Comparison of ENCODE assay signal across 20 cellular contexts in the genomic region with DNA sequence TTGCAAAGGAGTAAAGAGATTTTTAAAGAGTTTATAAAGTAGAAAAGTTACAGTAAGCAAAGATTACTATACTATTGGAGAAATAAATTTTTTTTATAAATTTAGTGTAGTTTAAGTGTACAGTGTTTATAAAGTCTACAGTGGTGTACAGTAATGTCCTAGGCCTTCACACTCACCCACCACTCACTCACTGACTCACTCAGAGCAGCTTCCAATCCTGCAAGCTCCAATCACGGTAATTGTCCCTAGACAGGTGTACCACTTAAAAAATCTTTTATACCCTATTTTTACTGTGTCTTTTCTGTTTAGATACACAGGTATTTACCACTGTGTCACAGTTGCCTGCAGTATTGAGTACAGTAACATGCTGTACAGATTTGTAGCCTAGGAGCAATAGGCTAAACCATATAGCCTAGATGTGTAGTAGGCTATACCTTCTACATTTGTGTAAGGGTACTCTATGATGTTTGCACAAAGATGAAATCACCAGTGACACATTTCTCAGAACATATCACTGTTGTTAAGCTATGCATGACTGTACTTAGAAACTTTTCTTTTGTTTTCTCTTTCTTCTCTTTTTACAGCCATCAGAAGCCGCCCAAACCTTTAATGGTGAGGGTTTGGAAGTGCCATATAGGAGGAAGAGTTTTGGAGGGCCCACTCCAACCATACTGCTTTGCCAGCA. TPM values are rescaled to one million over a fixed set of nuclear protein-coding genes. Genes with fewer than 3 reads are reported as not detected.
DNase-seq lines count a peak whose midpoint lies in the region; ATAC-seq and TF ChIP-seq lines count a peak whose summit lies in the region.
"Had no signal": no experiment of that assay in that cellular context is flagged by ENCODE, and none has a peak within 500 bp of the region (broad histone marks: within the 10 kb centered on the region; RNA-seq: fewer than 3 reads in every experiment).

No MANE protein-coding gene starts in this region.

- no peaks in the 10 kb centered on the region for H3K27me3 ChIP-seq in adipocyte (replicated peaks; ENCODE audit: control insufficient read depth, insufficient read depth, low read length)
- no peaks in the 10 kb centered on the region for H3K27me3 ChIP-seq in hepatocyte
- H3K27me3 ChIP-seq: gastroesophageal sphincter had no signal

- ATAC-seq in natural killer cell treated with Interleukin-12 subunit alpha and Interleukin-12 subunit beta and Interleukin-15 and Interleukin-18, amount 100 ng/mL, for 72 hours, result peak; percentile 20 to 24
- no peak for ATAC-seq in natural killer cell
- ATAC-seq in HG02623 (IDR thresholded peaks at IDR 0.05; ENCODE audit: unreplicated experiment), result no peak
- ATAC-seq in GM18520 (IDR thresholded peaks at IDR 0.05; ENCODE audit: unreplicated experiment), result no peak
- ATAC-seq: gastroesophageal sphincter; stimulated activated naive CD8-positive, alpha-beta T cell treated with anti-CD3 and anti-CD28 coated beads, Interleukin-15, Interleukin-2, amounts not matched to agents 100 U/mL and 50 U/mL, for 24 hours; T-helper 17 cell had no signal

- peaks cover 3 to 10% of the 10 kb centered on the region in 2 donors for H3K27me3 Mint-ChIP-seq in natural killer cell treated with Interleukin-12 subunit alpha and Interleukin-12 subunit beta and Interleukin-15 and Interleukin-18, amount 100 ng/mL, for 72 hours
- peaks cover 0 to 3% of the 10 kb centered on the region in 2 donors for H3K27me3 Mint-ChIP-seq in natural killer cell (ENCODE audit: low read depth in 2 of 2)
- peaks cover 8% of the 10 kb centered on the region for H3K27me3 Mint-ChIP-seq in T-helper 2 cell treated with Interferon-gamma antibody and Interleukin-4, amounts not matched to agents 5 μg/mL and 100 μg/mL, for 36 hours (ENCODE audit: low read depth)

- no peak overlapping the region for H3K27ac Mint-ChIP-seq in natural killer cell treated with Interleukin-12 subunit alpha and Interleukin-12 subunit beta and Interleukin-15 and Interleukin-18, amount 100 ng/mL, for 72 hours
- H3K27ac Mint-ChIP-seq in natural killer cell, result no peak overlapping the region
- no peak overlapping the region for H3K27ac Mint-ChIP-seq in T-helper 2 cell treated with Interferon-gamma antibody and Interleukin-4, amounts not matched to agents 5 μg/mL and 100 μg/mL, for 36 hours
- H3K27ac Mint-ChIP-seq: CD4-positive, CD25-positive, alpha-beta regulatory T cell; nephron; T-helper 17 cell had no signal

- H3K36me3 Mint-ChIP-seq in natural killer cell treated with Interleukin-12 subunit alpha and Interleukin-12 subunit beta and Interleukin-15 and Interleukin-18, amount 100 ng/mL, for 72 hours, result no peaks in the 10 kb centered on the region
- H3K36me3 Mint-ChIP-seq in natural killer cell, result no peaks in the 10 kb centered on the region
- H3K36me3 Mint-ChIP-seq in T-helper 2 cell treated with Interferon-gamma antibody and Interleukin-4, amounts not matched to agents 5 μg/mL and 100 μg/mL, for 36 hours (ENCODE audit: low read depth), result no peaks in the 10 kb centered on the region
- H3K36me3 Mint-ChIP-seq: CD4-positive, CD25-positive, alpha-beta regulatory T cell had no signal

- H3K4me1 ChIP-seq in adipocyte (ENCODE audit: control insufficient read depth, insufficient read depth, low read length) (peaks cover 5% of the 10 kb centered on the region), hepatocyte (ENCODE audit: insufficient read depth) (no peaks in the 10 kb centered on the region)
- H3K4me1 ChIP-seq: gastroesophageal sphincter, lower lobe of right lung had no signal

- H3K36me3 ChIP-seq in adipocyte (ENCODE audit: control insufficient read depth, insufficient read depth, low read length, severe bottlenecking) (no peaks in the 10 kb centered on the region), hepatocyte (replicated peaks; ENCODE audit: insufficient read depth, low read depth) (no peaks in the 10 kb centered on the region)
- H3K36me3 ChIP-seq: gastroesophageal sphincter, lower lobe of right lung had no signal

- H2AFZ ChIP-seq in hepatocyte, result no peak overlapping the region

- no peak for DNase-seq in natural killer cell treated with Interleukin-12 subunit alpha and Interleukin-12 subunit beta and Interleukin-15 and Interleukin-18, amount 100 ng/mL, for 72 hours (ENCODE audit: low spot score)
- DNase-seq in natural killer cell, result no peak
- DNase-seq in adipocyte (ENCODE audit: low read depth), result no peak
- DNase-seq in hepatocyte (ENCODE audit: low spot score), result no peak
- no peak for DNase-seq in T-helper 9 cell
- no peak for DNase-seq in T-helper 2 cell treated with Interferon-gamma antibody and Interleukin-4, amounts not matched to agents 5 μg/mL and 100 μg/mL, for 36 hours (ENCODE audit: low spot score)
- DNase-seq: activated CD4-positive, CD25-positive, alpha-beta regulatory T cell treated with anti-CD3 and anti-CD28 coated beads, Interleukin-2, amount 50 U/mL, for 72 hours; activated gamma-delta T cell treated with Interleukin-2 at 50 U/mL for 16 hours; CD4-positive, CD25-positive, alpha-beta regulatory T cell; lower lobe of right lung; MM.1S; NCI-H1694 treated with DMSO at 0.1 percent for 48 hours; NK-92 treated with Interleukin-12 subunit alpha and Interleukin-12 subunit beta, amount 100 ng/mL, for 24 hours; SHP77; stimulated activated naive CD8-positive, alpha-beta T cell treated with anti-CD3 and anti-CD28 coated beads, Interleukin-15, Interleukin-2, amounts not matched to agents 100 U/mL and 50 U/mL, for 24 hours; T-helper 17 cell had no signal

- no peaks in the 10 kb centered on the region for H3K9me3 ChIP-seq in adipocyte (ENCODE audit: control insufficient read depth, low read length)
- H3K9me3 ChIP-seq in hepatocyte (ENCODE audit: low read depth), result no peaks in the 10 kb centered on the region
- H3K9me3 ChIP-seq: gastroesophageal sphincter, lower lobe of right lung had no signal

- no peak overlapping the region for H3K4me3 Mint-ChIP-seq in natural killer cell treated with Interleukin-12 subunit alpha and Interleukin-12 subunit beta and Interleukin-15 and Interleukin-18, amount 100 ng/mL, for 72 hours
- no peak overlapping the region for H3K4me3 Mint-ChIP-seq in natural killer cell
- H3K4me3 Mint-ChIP-seq in T-helper 2 cell treated with Interferon-gamma antibody and Interleukin-4, amounts not matched to agents 5 μg/mL and 100 μg/mL, for 36 hours, result no peak overlapping the region
- H3K4me3 Mint-ChIP-seq: CD4-positive, CD25-positive, alpha-beta regulatory T cell; nephron; T-helper 17 cell had no signal

- peak overlapping the region; percentile 9 for H3K27ac ChIP-seq in hepatocyte
- H3K27ac ChIP-seq: gastroesophageal sphincter, lower lobe of right lung had no signal

- H3K9me3 Mint-ChIP-seq in natural killer cell treated with Interleukin-12 subunit alpha and Interleukin-12 subunit beta and Interleukin-15 and Interleukin-18, amount 100 ng/mL, for 72 hours, result no peaks in the 10 kb centered on the region
- H3K9me3 Mint-ChIP-seq in natural killer cell, result no peaks in the 10 kb centered on the region
- no peaks in the 10 kb centered on the region for H3K9me3 Mint-ChIP-seq in T-helper 2 cell treated with Interferon-gamma antibody and Interleukin-4, amounts not matched to agents 5 μg/mL and 100 μg/mL, for 36 hours
- H3K9me3 Mint-ChIP-seq: nephron had no signal

- 90% methylated on average over 2 of the region's 2 CpGs for WGBS in hepatocyte (ENCODE audit: low lambda C conversion rate, missing lambda C conversion rate)

- no peaks in the 10 kb centered on the region for H3K79me2 ChIP-seq in hepatocyte

- intact Hi-C loops in natural killer cell (cut with micrococcal nuclease), result no loop called here

- no peak overlapping the region for H3K4me2 ChIP-seq in hepatocyte

- H3K9ac ChIP-seq in adipocyte (ENCODE audit: low read length), result no peak overlapping the region

- H3K9me2 ChIP-seq in hepatocyte (replicated peaks; ENCODE audit: insufficient read depth), result no peaks in the 10 kb centered on the region

- H3K4me3 ChIP-seq in adipocyte (ENCODE audit: low read length), result peak overlapping the region; percentile 55
- no peak overlapping the region for H3K4me3 ChIP-seq in hepatocyte
- H3K4me3 ChIP-seq: gastroesophageal sphincter, lower lobe of right lung had no signal

- TF ChIP-seq CTCF in natural killer cell (IDR thresholded peaks at IDR 0.05) (no peak), hepatocyte (IDR thresholded peaks at IDR 0.05; ENCODE audit: poor library complexity) (no peak)

- H4K20me1 ChIP-seq in hepatocyte (ENCODE audit: insufficient read depth, poor library complexity, severe bottlenecking), result no peaks in the 10 kb centered on the region

- H3K4me1 Mint-ChIP-seq in natural killer cell treated with Interleukin-12 subunit alpha and Interleukin-12 subunit beta and Interleukin-15 and Interleukin-18, amount 100 ng/mL, for 72 hours (ENCODE audit: low read depth in 2 of 2), result no peaks in the 10 kb centered on the region
- no peaks in the 10 kb centered on the region for H3K4me1 Mint-ChIP-seq in natural killer cell
- H3K4me1 Mint-ChIP-seq in T-helper 2 cell treated with Interferon-gamma antibody and Interleukin-4, amounts not matched to agents 5 μg/mL and 100 μg/mL, for 36 hours (ENCODE audit: low read depth), result no peaks in the 10 kb centered on the region
- H3K4me1 Mint-ChIP-seq: CD4-positive, CD25-positive, alpha-beta regulatory T cell; T-helper 17 cell had no signal

RNA-seq across cellular contexts. Expression of a gene that starts 11.8 kb away (rescaled TPM):
- 1 to 10 TPM in 1 of 2 donors, under 1 TPM in 1; 0.64 to 1.3 TPM for total RNA-seq in natural killer cell treated with Interleukin-12 subunit alpha and Interleukin-12 subunit beta and Interleukin-15 and Interleukin-18, amount 100 ng/mL, for 72 hours
- total RNA-seq in natural killer cell (1 to 10 TPM in 2 of 3 donors, under 1 TPM in 1; 0.54 to 2.4 (median 1.6) TPM), hepatocyte (13.9 and 15.5 TPM in 2 replicates)
- 12.5 and 16.4 TPM in 2 replicates for polyA plus RNA-seq in hepatocyte
- polyA plus RNA-seq: CD4-positive, CD25-positive, alpha-beta regulatory T cell had no signal

Comparison
In these comparisons a context has a peak if more than half of its experiments do, and no peak if none do; other contexts are left out.
1. ATAC-seq: peak in natural killer cell treated with Interleukin-12 subunit alpha and Interleukin-12 subunit beta and Interleukin-15 and Interleukin-18, amount 100 ng/mL, for 72 hours (2 of 2); none in natural killer cell (0 of 3), HG02623 (single experiment) and GM18520 (single experiment).